In the genomic region with DNA sequence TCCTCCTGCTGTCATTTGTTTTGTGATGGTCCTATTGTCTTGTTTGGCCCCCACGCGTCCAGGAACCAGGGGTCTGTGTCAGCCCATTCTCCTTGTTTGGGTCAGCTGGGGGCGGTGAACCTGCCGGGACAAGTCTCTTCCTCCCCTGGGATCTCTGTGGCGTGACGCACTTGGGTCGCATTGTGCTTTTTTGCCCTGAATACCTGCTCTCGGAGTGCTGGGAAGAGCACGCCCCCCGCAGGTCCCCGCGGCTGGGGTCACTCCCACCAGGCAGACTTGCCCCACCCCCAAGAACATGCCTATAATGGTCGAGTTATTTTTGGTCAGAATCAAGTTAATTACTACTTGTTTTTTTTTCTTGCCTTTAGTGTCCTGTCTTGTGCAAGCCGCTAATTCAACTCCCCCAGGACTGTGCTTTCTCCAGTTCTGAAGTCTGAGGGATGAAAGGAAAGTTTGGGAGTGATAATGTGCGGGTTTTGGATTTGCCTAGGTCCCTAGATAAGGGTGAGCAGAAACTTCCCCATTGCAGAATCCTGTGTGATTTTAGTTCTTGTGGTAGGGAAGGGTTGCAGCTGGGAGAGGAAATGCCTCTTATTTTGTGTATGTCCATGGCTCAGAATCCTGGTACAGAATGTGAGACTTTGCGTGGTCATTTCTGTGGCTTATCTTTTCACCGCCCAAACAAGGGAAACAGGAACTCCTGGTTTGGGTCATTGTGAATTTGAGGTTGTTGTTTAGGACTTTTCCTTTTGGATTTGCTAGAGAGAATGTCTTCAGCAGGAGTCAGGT, we compare ENCODE assay signal across 8 cellular contexts. TPM values are rescaled to one million over a fixed set of nuclear protein-coding genes. Genes with fewer than 3 reads are reported as not detected.
A peak's percentile ranks its signal among the peaks of the same experiment; 100 is the strongest.
DNase-seq lines count a peak whose midpoint lies in the region; ATAC-seq, FAIRE-seq and TF ChIP-seq lines count a peak whose summit lies in the region.

No MANE protein-coding gene starts in this region.

- H4K20me1 ChIP-seq in HepG2 (ENCODE audit: insufficient read depth, low read length) = no peaks in the 10 kb centered on the region

- in situ Hi-C loops in HepG2 (cut with HindIII; ENCODE audit: extremely low pct_ligation_motif_present, low pct_unique_long_range_greater_than_20kb) = no loop called here

- H2AFZ ChIP-seq in HepG2 (ENCODE audit: low read length) = peak overlapping the region; percentile 72

- peak overlapping the region; percentile 63 for H3K27ac ChIP-seq in HepG2 (ENCODE audit: extremely low read length, insufficient read depth, low read length)
- H3K27ac ChIP-seq in suprapubic skin = peak overlapping the region; percentile 90

- no TSS peak for BruUV-seq in HepG2 (replicated peaks; lab: Mats Ljungman, UMichigan)

- peak; percentile 20 to 30 for DNase-seq in stimulated activated CD4-positive, alpha-beta T cell treated with anti-CD3 and anti-CD28 coated beads, Interleukin-2, amount 100 ng/mL, for 24 hours
- DNase-seq in stimulated activated CD4-positive, alpha-beta T cell treated with anti-CD3 and anti-CD28 coated beads, Interleukin-12 subunit alpha, Interleukin-12 subunit beta, amount 100 ng/mL, for 4 hours = no peak
- DNase-seq in RPMI7951 (ENCODE audit: low read depth) (peak; percentile 8), cerebellum (ENCODE audit: low spot score) (peak; percentile 23), HepG2 (ENCODE audit: low spot score) (peak; percentile 43), suprapubic skin (ENCODE audit: low spot score in 2 of 2) (no peak), putamen (ENCODE audit: low spot score) (no peak)

- peak overlapping the region; percentile 72 to 94 (median 81) for H3K4me3 ChIP-seq in HepG2 (replicated peaks in 1 of 3; ENCODE audit: insufficient read depth in 1 of 3, low read depth in 2 of 3, low read length in 3 of 3)
- peak overlapping the region; percentile 91 for H3K4me3 ChIP-seq in suprapubic skin

- no peak for TF ChIP-seq RAD21 in HepG2 (CRISPR knock-in tag; IDR thresholded peaks at IDR 0.05)

- no peaks in the 10 kb centered on the region for H3K9me3 ChIP-seq in HepG2 (ENCODE audit: low read length)
- no peaks in the 10 kb centered on the region for H3K9me3 ChIP-seq in suprapubic skin

- peak overlapping the region; percentile 74 for H3K9ac ChIP-seq in HepG2 (ENCODE audit: insufficient read depth, low read depth, low read length)

- no peaks in the 10 kb centered on the region for H3K79me2 ChIP-seq in HepG2 (ENCODE audit: insufficient read depth, low read length)

- H3K27me3 ChIP-seq in HepG2 (ENCODE audit: control insufficient read depth in 1 of 2, insufficient read depth in 2 of 2, low read length in 2 of 2) (no peaks in the 10 kb centered on the region; a peak in 2 of 5 replicates), suprapubic skin (no peaks in the 10 kb centered on the region)

- TF ChIP-seq EP300 in HepG2 (IDR thresholded peaks at IDR 0.05; ENCODE audit: low read depth in 2 of 2, low read length in 2 of 2) (no peak), HepG2 (CRISPR knock-in tag; IDR thresholded peaks at IDR 0.05; ENCODE audit: borderline replicate concordance) (no peak), suprapubic skin (IDR thresholded peaks at IDR 0.05) (no peak)

- H3K4me1 ChIP-seq in HepG2 (ENCODE audit: insufficient read depth, low read length) = peaks cover 40% of the 10 kb centered on the region
- H3K4me1 ChIP-seq in suprapubic skin = peaks cover 22% of the 10 kb centered on the region

- H3K4me2 ChIP-seq in HepG2 (ENCODE audit: low read depth, low read length) = peak overlapping the region; percentile 92

- WGBS in HepG2 (ENCODE audit: low lambda C conversion rate) = 4% methylated on average over 17 of the region's 17 CpGs
- 4% methylated on average over 17 of the region's 17 CpGs for WGBS in suprapubic skin

- intact Hi-C loops in HepG2 (cut with micrococcal nuclease; ENCODE audit: unreplicated experiment) = no loop called here

- peak; percentile 46 for TF ChIP-seq CTCF in HepG2 (CRISPR knock-in tag; IDR thresholded peaks at IDR 0.05)
- no peak for TF ChIP-seq CTCF in suprapubic skin (IDR thresholded peaks at IDR 0.05)

- CTCF ChIA-PET in HepG2 (lab: Yijun Ruan, JAX; ENCODE audit: low intra/inter-chr PET ratio, low total read pairs) = no interaction called here

- POLR2A ChIA-PET in HepG2 (lab: Yijun Ruan, JAX) = interaction anchor here (1.0 to 2.1 kb wide), 5 partner anchors 11 to 361 kb away, joined by 4 to 9 read pairs (median 4); a partner anchor contains a TSS

- peak; percentile 9 for ATAC-seq in HG03103 (IDR thresholded peaks at IDR 0.05; ENCODE audit: low read depth, unreplicated experiment)
- peak; percentile 58 for ATAC-seq in HepG2

- FAIRE-seq in HepG2 (lab: Jason Lieb, UNC) = no peak

- H3K36me3 ChIP-seq in HepG2 (replicated peaks in 1 of 2; ENCODE audit: control insufficient read depth in 1 of 2, insufficient read depth in 2 of 2, low read length in 2 of 2) = no peaks in the 10 kb centered on the region
- no peaks in the 10 kb centered on the region for H3K36me3 ChIP-seq in suprapubic skin

- no peak for TF ChIP-seq POLR2A in HepG2 (IDR thresholded peaks at IDR 0.05; ENCODE audit: insufficient read depth in 1 of 2, low read depth in 2 of 2, low read length in 2 of 2)
- TF ChIP-seq POLR2A in suprapubic skin (IDR thresholded peaks at IDR 0.05) = no peak

TF ChIP-seq in HepG2, 621 proteins besides CTCF, POLR2A, EP300 and RAD21 (continues in another document):
- no peak for TF ChIP-seq ZFP90 (CRISPR knock-in tag; IDR thresholded peaks at IDR 0.05; ENCODE audit: borderline replicate concordance)
- TF ChIP-seq PHF8 (CRISPR knock-in tag; IDR thresholded peaks at IDR 0.05) = no peak; the same call in 1 of the 2 replicates
- TF ChIP-seq MYNN (CRISPR knock-in tag; IDR thresholded peaks at IDR 0.05; ENCODE audit: low read depth) = no peak

RNA-seq across cellular contexts. Expression of a gene that starts 0.8 kb away (rescaled TPM):
- total RNA-seq in RPMI7951 (2014; rRNA removed; shearing (Covaris generic)) = 1.5 and 2.3 TPM in 2 replicates
- total RNA-seq in cerebellum (7.9 TPM), HepG2 (2016; rRNA removed; fragmentation: Illumina TruSeq; extraction: Trizol) (2.1 and 3.4 TPM in 2 replicates), suprapubic skin (10 to 100 TPM; 12.1 to 18.8 (median 14.8) TPM)
- 1.2 and 1.5 TPM in 2 replicates for total RNA-seq in HepG2 (2016; cell fraction: cytosol; rRNA removed; fragmentation: Illumina TruSeq; extraction: Trizol; ENCODE audit: low read depth)
- 1.9 and 2.6 TPM in 2 replicates for total RNA-seq in HepG2 (2016; cell fraction: insoluble cytoplasmic fraction; rRNA removed; fragmentation: Illumina TruSeq; extraction: Trizol)
- total RNA-seq in HepG2 (2016; cell fraction: membrane; rRNA removed; fragmentation: Illumina TruSeq; extraction: Trizol) = 0.93 and 1.0 TPM in 2 replicates
- total RNA-seq in HepG2 (2016; cell fraction: nucleus; rRNA removed; fragmentation: Illumina TruSeq; extraction: Trizol) = 3.6 and 3.9 TPM in 2 replicates
- 1.9 and 2.6 TPM in 2 replicates for polyA plus RNA-seq in HepG2 (2011; rRNA removed)
- 1.6 and 2.5 TPM in 2 replicates for polyA plus RNA-seq in HepG2 (2011; cell fraction: cytosol; rRNA removed)
- polyA plus RNA-seq in HepG2 (2011; cell fraction: nucleus; rRNA removed) = 1.7 and 2.5 TPM in 2 replicates
- 0.88 and 0.91 TPM in 2 replicates for polyA plus RNA-seq in HepG2 (2012)
- 0.09 and 0.10 TPM in 2 replicates for polyA plus RNA-seq in HepG2 (2016; cell fraction: cytosol; fragmentation: Illumina TruSeq; extraction: Trizol; ENCODE audit: low read depth)
- 0.88 and 1.1 TPM in 2 replicates for polyA plus RNA-seq in HepG2 (2016; cell fraction: insoluble cytoplasmic fraction; fragmentation: Illumina TruSeq; extraction: Trizol; ENCODE audit: low read depth)
- 0.19 and 0.26 TPM in 2 replicates for polyA plus RNA-seq in HepG2 (2016; cell fraction: membrane; fragmentation: Illumina TruSeq; extraction: Trizol; ENCODE audit: low read depth)
- polyA plus RNA-seq in HepG2 (2016; cell fraction: nucleus; fragmentation: Illumina TruSeq; extraction: Trizol; ENCODE audit: insufficient read depth, low read depth) = 4.1 and 4.3 TPM in 2 replicates
- polyA minus RNA-seq in HepG2 (2011; rRNA and poly(A)+ RNA removed; ENCODE audit: low replicate concordance) = 10.2 and 11.3 TPM in 2 replicates
- polyA minus RNA-seq in HepG2 (2011; cell fraction: cytosol; rRNA and poly(A)+ RNA removed) = 3.8 and 6.3 TPM in 2 replicates
- polyA minus RNA-seq in HepG2 (2011; cell fraction: nucleus; rRNA and poly(A)+ RNA removed) = 2.7 and 4.1 TPM in 2 replicates

RNA-seq across cellular contexts. Expression of a gene that starts 29.6 kb away (rescaled TPM):
- 1,145 and 1,315 TPM in 2 replicates for total RNA-seq in RPMI7951 (2014; rRNA removed; shearing (Covaris generic))
- total RNA-seq in cerebellum (729 TPM), HepG2 (2016; rRNA removed; fragmentation: Illumina TruSeq; extraction: Trizol) (2,504 and 3,005 TPM in 2 replicates), suprapubic skin (1,000 to 10,000 TPM; 1,950 to 2,506 (median 2,250) TPM)
- total RNA-seq in HepG2 (2016; cell fraction: cytosol; rRNA removed; fragmentation: Illumina TruSeq; extraction: Trizol; ENCODE audit: low read depth) = 2,617 and 3,060 TPM in 2 replicates
- 2,526 and 2,975 TPM in 2 replicates for total RNA-seq in HepG2 (2016; cell fraction: insoluble cytoplasmic fraction; rRNA removed; fragmentation: Illumina TruSeq; extraction: Trizol)
- total RNA-seq in HepG2 (2016; cell fraction: membrane; rRNA removed; fragmentation: Illumina TruSeq; extraction: Trizol) = 5,829 and 6,358 TPM in 2 replicates
- total RNA-seq in HepG2 (2016; cell fraction: nucleus; rRNA removed; fragmentation: Illumina TruSeq; extraction: Trizol) = 865 and 963 TPM in 2 replicates
- polyA plus RNA-seq in HepG2 (2011; rRNA removed) = 1,805 and 2,147 TPM in 2 replicates
- 2,011 and 2,382 TPM in 2 replicates for polyA plus RNA-seq in HepG2 (2011; cell fraction: cytosol; rRNA removed)
- 502 and 683 TPM in 2 replicates for polyA plus RNA-seq in HepG2 (2011; cell fraction: nucleus; rRNA removed)
- 2,803 and 2,840 TPM in 2 replicates for polyA plus RNA-seq in HepG2 (2012)
- 4,656 and 4,989 TPM in 2 replicates for polyA plus RNA-seq in HepG2 (2016; cell fraction: cytosol; fragmentation: Illumina TruSeq; extraction: Trizol; ENCODE audit: low read depth)
- 3,168 and 3,240 TPM in 2 replicates for polyA plus RNA-seq in HepG2 (2016; cell fraction: insoluble cytoplasmic fraction; fragmentation: Illumina TruSeq; extraction: Trizol; ENCODE audit: low read depth)
- polyA plus RNA-seq in HepG2 (2016; cell fraction: membrane; fragmentation: Illumina TruSeq; extraction: Trizol; ENCODE audit: low read depth) = 6,462 and 6,516 TPM in 2 replicates
- polyA plus RNA-seq in HepG2 (2016; cell fraction: nucleus; fragmentation: Illumina TruSeq; extraction: Trizol; ENCODE audit: insufficient read depth, low read depth) = 1,671 and 1,768 TPM in 2 replicates
- polyA minus RNA-seq in HepG2 (2011; rRNA and poly(A)+ RNA removed; ENCODE audit: low replicate concordance) = 342 and 505 TPM in 2 replicates
- 433 and 504 TPM in 2 replicates for polyA minus RNA-seq in HepG2 (2011; cell fraction: cytosol; rRNA and poly(A)+ RNA removed)
- polyA minus RNA-seq in HepG2 (2011; cell fraction: nucleus; rRNA and poly(A)+ RNA removed) = 367 and 504 TPM in 2 replicates

Comparison
In these comparisons a context has a peak if more than half of its experiments do, and no peak if none do; other contexts are left out.
1. DNase-seq: peak in stimulated activated CD4-positive, alpha-beta T cell treated with anti-CD3 and anti-CD28 coated beads, Interleukin-2, amount 100 ng/mL, for 24 hours (2 of 2), RPMI7951 (single experiment), cerebellum (single experiment) and HepG2 (single experiment); none in stimulated activated CD4-positive, alpha-beta T cell treated with anti-CD3 and anti-CD28 coated beads, Interleukin-12 subunit alpha, Interleukin-12 subunit beta, amount 100 ng/mL, for 4 hours (single experiment), suprapubic skin (0 of 2) and putamen (single experiment).